Comparison of ENCODE assay signal across 8 cellular contexts in the genomic region with DNA sequence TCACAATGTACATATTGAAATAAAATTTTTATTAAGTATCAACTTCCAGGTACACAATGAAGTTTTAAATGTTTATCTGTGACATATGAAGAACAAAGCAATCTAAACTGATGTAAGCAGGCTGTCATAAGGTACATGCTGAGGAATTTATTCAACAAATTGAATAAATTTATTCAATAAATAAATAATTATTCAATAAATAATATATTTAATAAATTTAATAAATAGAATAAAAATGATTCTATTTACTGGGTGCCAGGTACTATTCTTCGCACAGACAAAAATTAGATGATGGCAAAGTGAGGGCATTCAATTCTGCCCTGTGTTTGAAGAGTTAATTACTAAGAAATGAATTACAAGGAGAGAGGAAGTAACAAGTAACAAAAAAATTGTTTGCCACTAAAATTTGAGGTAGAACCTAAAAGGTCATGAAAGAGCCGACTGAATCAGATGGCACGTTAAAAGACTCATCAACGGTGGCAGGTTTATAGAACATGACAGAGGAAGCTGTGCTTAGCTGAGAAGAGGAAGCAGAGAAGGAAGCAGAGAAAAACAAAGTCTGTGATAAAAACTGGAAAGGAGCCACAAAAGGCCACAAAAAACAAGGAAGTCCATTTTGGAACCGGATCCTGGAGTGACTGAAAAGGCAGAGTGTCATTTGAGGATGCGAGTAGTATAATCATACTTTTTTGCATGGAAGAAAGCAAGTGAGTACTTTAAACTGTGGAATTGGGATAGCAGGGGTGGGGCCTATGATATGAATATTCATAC. TPM values are rescaled to one million over a fixed set of nuclear protein-coding genes. Genes with fewer than 3 reads are reported as not detected.
A peak's percentile ranks its signal among the peaks of the same experiment; 100 is the strongest.
DNase-seq lines count a peak whose midpoint lies in the region; ATAC-seq and TF ChIP-seq lines count a peak whose summit lies in the region.

No MANE protein-coding gene starts in this region.

- no peaks in the 10 kb centered on the region for H3K27me3 ChIP-seq in heart right ventricle

- H3K4me1 ChIP-seq in heart right ventricle = peaks cover 0 to 46% (median 39%) of the 10 kb centered on the region in 9 donors

- no peaks in the 10 kb centered on the region for H3K36me3 ChIP-seq in heart right ventricle

- no peak for TF ChIP-seq CTCF in heart right ventricle (IDR thresholded peaks at IDR 0.05)

- ATAC-seq in Right ventricle myocardium inferior (peak; percentile 7), left ventricle myocardium superior (no peak), heart right ventricle (peak in 1 of 8 donors; percentile 10), HG02970 (IDR thresholded peaks at IDR 0.05; ENCODE audit: low FRiP score, unreplicated experiment) (no peak), HG03342 (IDR thresholded peaks at IDR 0.05; ENCODE audit: unreplicated experiment) (no peak)

- peak overlapping the region in 7 of 10 donors; percentile 25 to 99 (median 98) for H3K27ac ChIP-seq in heart right ventricle

- H3K4me3 ChIP-seq in heart right ventricle = peak overlapping the region in 1 of 10 donors; percentile 16

- DNase-seq in Right ventricle myocardium inferior (ENCODE audit: missing footprints) (no peak), left ventricle myocardium superior (no peak), RPMI7951 (ENCODE audit: low read depth) (peak; percentile 46), heart right ventricle (peak in 1 of 2 donors; percentile 39), superior temporal gyrus (ENCODE audit: extremely low spot score) (peak; percentile 57), NCI-H1694 treated with DMSO at 0.1 percent for 48 hours (lab: John Stamatoyannopoulos, UW) (no peak)

- intact Hi-C loops in Right ventricle myocardium inferior (cut with DNase I) (loop anchor here (5.0 kb wide), 1 partner anchor 75 kb away; no protein-coding TSS in a partner anchor), left ventricle myocardium superior (cut with micrococcal nuclease) (no loop called here), heart right ventricle (cut with DNase I) (loop anchor here in 7 of 10 donors (5.0 to 10.0 kb wide), 3 partner anchors 57 to 63 kb away; no protein-coding TSS in a partner anchor)

- WGBS in heart right ventricle, 2 donors = 36 to 51% methylated on average over 6 of the region's 6 CpGs

- H3K9me3 ChIP-seq in heart right ventricle = no peaks in the 10 kb centered on the region

RNA-seq across cellular contexts. Expression of a gene that starts 2.2 kb away (rescaled TPM):
- total RNA-seq in Right ventricle myocardium inferior = 34.5 TPM
- 33.1 TPM for total RNA-seq in left ventricle myocardium superior
- 21.3 and 26.2 TPM in 2 replicates for total RNA-seq in RPMI7951 (2014; rRNA removed; shearing (Covaris generic))
- total RNA-seq in heart right ventricle = 10 to 100 TPM; 31.4 to 49.7 (median 42.5) TPM
- polyA plus RNA-seq in heart right ventricle = 10 to 100 TPM in 1 of 2 donors, 1 to 10 TPM in 1; 7.1 to 13.4 TPM

Comparison
In these comparisons a context has a peak if more than half of its experiments do, and no peak if none do; other contexts are left out.
1. DNase-seq: peak in RPMI7951 (single experiment) and superior temporal gyrus (single experiment); none in Right ventricle myocardium inferior (single experiment), left ventricle myocardium superior (single experiment) and NCI-H1694 treated with DMSO at 0.1 percent for 48 hours (single experiment).